In the genomic region with DNA sequence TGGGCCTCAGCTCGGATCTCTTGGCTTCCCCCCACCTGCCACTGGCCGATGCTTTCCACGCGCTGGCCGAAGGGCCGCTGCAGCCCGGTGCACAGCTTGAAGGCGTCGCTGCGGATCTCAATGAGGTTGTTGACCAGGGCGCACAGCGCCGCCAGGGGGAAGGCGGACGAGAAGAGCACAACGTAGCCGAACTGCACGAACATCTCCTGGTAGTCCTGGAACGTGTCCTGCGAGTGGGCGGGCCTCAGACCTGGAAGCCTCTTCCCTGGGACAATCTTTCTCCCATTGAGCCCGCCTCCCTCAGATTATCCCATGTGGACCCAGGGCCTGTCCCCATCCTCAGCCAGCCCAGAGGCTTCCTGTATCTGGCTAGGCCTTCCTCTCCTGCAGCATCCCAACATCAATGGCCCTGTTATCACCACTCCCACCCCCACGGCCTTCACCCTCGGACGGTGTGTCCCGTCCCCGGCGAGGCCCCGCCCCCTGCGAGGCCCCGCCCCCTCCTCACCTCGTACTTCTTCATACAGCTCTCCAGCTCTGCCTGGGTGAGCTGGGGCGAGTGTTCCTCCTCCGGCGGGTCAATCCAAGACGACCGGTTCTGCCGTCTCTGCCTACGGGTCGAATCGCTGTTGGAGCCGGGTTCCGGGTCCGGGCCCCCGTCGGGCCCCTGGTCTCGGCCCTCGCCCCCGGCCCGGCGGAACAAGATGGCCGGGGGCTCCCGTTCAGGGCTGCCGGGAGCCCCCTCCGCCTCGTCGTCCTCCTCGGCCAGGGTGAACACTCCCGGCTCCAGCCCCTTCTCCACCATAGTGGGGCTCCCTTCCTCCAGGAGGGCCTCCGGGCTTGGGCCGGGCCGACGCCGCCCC, we compare ENCODE assay signal across 8 cellular contexts. TPM values are rescaled to one million over a fixed set of nuclear protein-coding genes. Genes with fewer than 3 reads are reported as not detected.
DNase-seq lines count a peak whose midpoint lies in the region; ATAC-seq, FAIRE-seq and TF ChIP-seq lines count a peak whose summit lies in the region.

No MANE protein-coding gene starts in this region.

- H3K4me1 ChIP-seq in DOHH2 (ENCODE audit: control insufficient read depth, low read length) (peaks cover 26% of the 10 kb centered on the region), adrenal gland (replicated peaks in 1 of 2) (peaks cover 4 to 22% of the 10 kb centered on the region in 2 donors)

- POLR2A ChIA-PET in RWPE1 (lab: Yijun Ruan, JAX; ENCODE audit: low non-redundant PET) = interaction anchor here (0.5 kb wide), 1 partner anchor 10 kb away, joined by 6 read pairs; no protein-coding TSS in a partner anchor

- peaks cover 2% of the 10 kb centered on the region; the same call in 1 of the 2 replicates for H3K36me3 ChIP-seq in DOHH2 (ENCODE audit: control insufficient read depth, low read length)
- H3K36me3 ChIP-seq in adrenal gland (replicated peaks in 1 of 2) = no peaks in the 10 kb centered on the region

- no peak overlapping the region for H3K27ac ChIP-seq in DOHH2 (ENCODE audit: low read depth, low read length)
- peak overlapping the region; percentile 97 for H3K27ac ChIP-seq in RWPE1
- H3K27ac ChIP-seq in adrenal gland = peak overlapping the region; percentile 30 to 79 (median 56)

- H3K9me3 ChIP-seq in DOHH2 (ENCODE audit: control insufficient read depth, insufficient read depth, low read length) (peaks cover 5% of the 10 kb centered on the region; the same call in 1 of the 2 replicates), adrenal gland (replicated peaks in 1 of 3) (no peaks in the 10 kb centered on the region)

- intact Hi-C loops in adrenal gland (cut with DNase I) = no loop called here

- H3K4me2 ChIP-seq in DOHH2 (ENCODE audit: low read length) = peak overlapping the region; percentile 57

- H4K20me1 ChIP-seq in DOHH2 (ENCODE audit: control insufficient read depth, insufficient read depth, low read depth, low read length) = no peaks in the 10 kb centered on the region

- H3F3A ChIP-seq in DOHH2 (ENCODE audit: control insufficient read depth, insufficient read depth) = peaks cover 5% of the 10 kb centered on the region

- ATAC-seq in HG03175 (IDR thresholded peaks at IDR 0.05; ENCODE audit: unreplicated experiment) = no peak

- DNase-seq in RWPE1 (ENCODE audit: low spot score) = peak; percentile 72
- DNase-seq in adrenal gland = peak; percentile 84 to 94 (median 92)
- peak; percentile 98 for DNase-seq in islet precursor cell
- peak; percentile 17 for DNase-seq in stimulated activated CD8-positive, alpha-beta memory T cell treated with anti-CD3 and anti-CD28 coated beads, Interleukin-7, amount 100 ng/mL, for 24 hours (ENCODE audit: low read depth)
- DNase-seq in NK-92 treated with Interleukin-12 subunit alpha and Interleukin-12 subunit beta, amount 100 ng/mL, for 24 hours (lab: John Stamatoyannopoulos, UW) = no peak
- no peak for DNase-seq in D721Med (ENCODE audit: insufficient read length, low spot score)

- no peaks in the 10 kb centered on the region for H3K79me2 ChIP-seq in DOHH2 (ENCODE audit: control insufficient read depth, low read length)

- no peak for TF ChIP-seq POLR2A in adrenal gland (IDR thresholded peaks at IDR 0.05)

- H3K27me3 ChIP-seq in DOHH2 (ENCODE audit: control insufficient read depth, low read length) (peaks cover 8% of the 10 kb centered on the region), adrenal gland (no peaks in the 10 kb centered on the region)

- TF ChIP-seq CTCF in DOHH2 (IDR thresholded peaks at IDR 0.05; ENCODE audit: low read depth, low read length, poor library complexity, severe bottlenecking) (no peak), RWPE1 (conservative IDR thresholded peaks at IDR 0.05; ENCODE audit: low read depth) (no peak; the same call in 1 of the 2 replicates), adrenal gland (IDR thresholded peaks at IDR 0.05) (peak; percentile 23 to 67 (median 58)), D721Med (IDR thresholded peaks at IDR 0.05; ENCODE audit: insufficient read depth, missing control alignments) (no peak)

- H3K4me3 ChIP-seq in DOHH2 (ENCODE audit: low read length) (peak overlapping the region; percentile 49), adrenal gland (peak overlapping the region in 1 of 4 donors; percentile 38)

- no peak for FAIRE-seq in D721Med (lab: Jason Lieb, UNC)

- no peaks in the 10 kb centered on the region for H3K9me2 ChIP-seq in DOHH2 (replicated peaks; ENCODE audit: control insufficient read depth, low read length)

- 17 to 48% (median 24%) methylated on average over 26 to 64 of the region's 64 CpGs for WGBS in adrenal gland, 4 donors

- CTCF ChIA-PET in RWPE1 (lab: Yijun Ruan, JAX) = no interaction called here

RNA-seq across cellular contexts. Expression of a gene that starts 6.8 kb away (rescaled TPM):
- total RNA-seq in adrenal gland = 10 to 100 TPM; 18.4 to 78.0 (median 27.9) TPM
- polyA plus RNA-seq in adrenal gland = 10 to 100 TPM in 2 of 3 donors, 1 to 10 TPM in 1; 4.4 to 70.7 (median 33.0) TPM

RNA-seq across cellular contexts. Expression of a gene that starts 9.5 kb away (rescaled TPM):
- total RNA-seq in adrenal gland = 10 to 100 TPM; 18.9 to 50.4 (median 27.9) TPM
- polyA plus RNA-seq in adrenal gland = 10 to 100 TPM in 2 of 3 donors, 1 to 10 TPM in 1; 5.5 to 36.8 (median 19.0) TPM

RNA-seq across cellular contexts. Expression of a gene that starts 18.5 kb away (rescaled TPM):
- 10 to 100 TPM in 7 of 8 donors, 1 to 10 TPM in 1; 6.8 to 54.9 (median 38.7) TPM for total RNA-seq in adrenal gland
- polyA plus RNA-seq in adrenal gland = 10 to 100 TPM; 40.3 to 71.4 (median 50.4) TPM

RNA-seq across cellular contexts. Expression of a gene that starts 22.2 kb away (rescaled TPM):
- 100 to 1,000 TPM; 126 to 358 (median 170) TPM for total RNA-seq in adrenal gland
- polyA plus RNA-seq in adrenal gland = 100 to 1,000 TPM; 101 to 144 (median 121) TPM

RNA-seq across cellular contexts. Expression of a gene that starts 24.7 kb away (rescaled TPM):
- total RNA-seq in adrenal gland = 10 to 100 TPM; 24.7 to 60.0 (median 42.1) TPM
- polyA plus RNA-seq in adrenal gland = 10 to 100 TPM in 2 of 3 donors, 1 to 10 TPM in 1; 2.3 to 33.1 (median 32.0) TPM

Comparison
In these comparisons a context has a peak if more than half of its experiments do, and no peak if none do; other contexts are left out.
1. CTCF ChIP-seq: peak in adrenal gland (6 of 6); none in DOHH2 (single experiment), RWPE1 (single experiment) and D721Med (single experiment).
2. DNase-seq: peak in RWPE1 (single experiment), adrenal gland (7 of 7), islet precursor cell (single experiment) and stimulated activated CD8-positive, alpha-beta memory T cell treated with anti-CD3 and anti-CD28 coated beads, Interleukin-7, amount 100 ng/mL, for 24 hours (single experiment); none in NK-92 treated with Interleukin-12 subunit alpha and Interleukin-12 subunit beta, amount 100 ng/mL, for 24 hours (single experiment) and D721Med (single experiment).